Comparison of ENCODE assay signal across 10 cellular contexts in genomic region chr2:216687646-216688045, GRCh38. TPM values are rescaled to one million over a fixed set of nuclear protein-coding genes. Genes with fewer than 3 reads are reported as not detected.
DNase-seq lines count a peak whose midpoint lies in the region; ATAC-seq and TF ChIP-seq lines count a peak whose summit lies in the region.
"Had no signal": no experiment of that assay in that cellular context is flagged by ENCODE, and none has a peak within 500 bp of the region (broad histone marks: within the 10 kb centered on the region; RNA-seq: fewer than 3 reads in every experiment).

No MANE protein-coding gene starts in this region.

- H3K9me3 Mint-ChIP-seq in CD8-positive, alpha-beta T cell: no peaks in the 10 kb centered on the region
- H3K9me3 Mint-ChIP-seq: central memory CD8-positive, alpha-beta T cell had no signal

- H3K4me3 ChIP-seq in CD8-positive, alpha-beta T cell (ENCODE audit: low read depth, low read length): no peak overlapping the region
- H3K4me3 ChIP-seq in H7 (ENCODE audit: insufficient read depth, low read depth, low read length) (no peak overlapping the region), mesendoderm (ENCODE audit: low read length) (no peak overlapping the region)
- H3K4me3 ChIP-seq: lung had no signal

- ATAC-seq in CD8-positive, alpha-beta T cell: no peak

- no peak overlapping the region for H3K27ac Mint-ChIP-seq in CD8-positive, alpha-beta T cell

- peak in 3 of 7 experiments; percentile 18 to 36 (median 32) for DNase-seq in CD8-positive, alpha-beta T cell
- peak; percentile 87 for DNase-seq in H7
- peak; percentile 56 to 64 for DNase-seq in activated T-cell treated with anti-CD3 and anti-CD28 coated beads, Interleukin-2, amount 50 U/mL, for 48 hours
- DNase-seq in mesendoderm: peak; percentile 74
- no peak for DNase-seq in epidermal melanocyte (ENCODE audit: insufficient read length, low spot score)
- no peak for DNase-seq in stimulated activated naive CD4-positive, alpha-beta T cell treated with Interleukin-2 at 50 U/mL for 16 hours (lab: John Stamatoyannopoulos, UW)
- DNase-seq in activated effector memory CD4-positive, alpha-beta T cell treated with Interleukin-2 at 50 U/mL for 16 hours: no peak
- DNase-seq in DMS153 treated with DMSO at 0.1 percent for 48 hours (lab: John Stamatoyannopoulos, UW; ENCODE audit: unreplicated experiment): no peak

- no peak overlapping the region for H4K5ac ChIP-seq in mesendoderm (ENCODE audit: low read length)

- POLR2A ChIA-PET in CD8-positive, alpha-beta T cell (lab: Charles Lee): no interaction called here

- peaks cover 15% of the 10 kb centered on the region for H3K4me1 Mint-ChIP-seq in CD8-positive, alpha-beta T cell (ENCODE audit: low read depth)

- no peak overlapping the region for H3K4me3 Mint-ChIP-seq in CD8-positive, alpha-beta T cell
- H3K4me3 Mint-ChIP-seq: central memory CD8-positive, alpha-beta T cell had no signal

- peaks cover 57% of the 10 kb centered on the region for H3K27me3 Mint-ChIP-seq in CD8-positive, alpha-beta T cell (ENCODE audit: low read depth)

- peaks cover 4% of the 10 kb centered on the region for H3K27me3 ChIP-seq in CD8-positive, alpha-beta T cell (ENCODE audit: insufficient read depth, low read length)
- peaks cover 32% of the 10 kb centered on the region for H3K27me3 ChIP-seq in H7 (ENCODE audit: control insufficient read depth, insufficient read depth, low read length)
- H3K27me3 ChIP-seq in mesendoderm (ENCODE audit: insufficient read depth, low read length, poor library complexity): peaks cover 3% of the 10 kb centered on the region

- H2AK5ac ChIP-seq in mesendoderm (ENCODE audit: low read length): no peak overlapping the region

- no CpG with 5 or more reads among the region's 4 CpGs for WGBS in mesendoderm (ENCODE audit: extremely low coverage, insufficient coverage, low lambda C conversion rate)

- no peaks in the 10 kb centered on the region for H3K79me1 ChIP-seq in mesendoderm (ENCODE audit: low read length)

- H3K18ac ChIP-seq in mesendoderm (ENCODE audit: low read length): no peak overlapping the region

- intact Hi-C loops in CD8-positive, alpha-beta T cell (cut with DNase I, micrococcal nuclease): no loop called here

- H2BK5ac ChIP-seq in mesendoderm (ENCODE audit: low read length): no peak overlapping the region

- H2BK15ac ChIP-seq in mesendoderm (replicated peaks; ENCODE audit: low read depth): no peak overlapping the region

- peaks cover 14% of the 10 kb centered on the region for H3K4me1 ChIP-seq in CD8-positive, alpha-beta T cell (ENCODE audit: insufficient read depth, low read length)
- H3K4me1 ChIP-seq in mesendoderm (ENCODE audit: control insufficient read depth, low read depth, low read length): peaks cover 6% of the 10 kb centered on the region

- no peaks in the 10 kb centered on the region for H3K79me2 ChIP-seq in mesendoderm (ENCODE audit: control insufficient read depth, insufficient read depth, low read length)

- no peak overlapping the region for H3K9ac ChIP-seq in mesendoderm (ENCODE audit: low read length)

- H3K36me3 Mint-ChIP-seq in CD8-positive, alpha-beta T cell: no peaks in the 10 kb centered on the region

- H3K27ac ChIP-seq in CD8-positive, alpha-beta T cell (ENCODE audit: low read depth, low read length): no peak overlapping the region
- H3K27ac ChIP-seq in mesendoderm (ENCODE audit: low read depth, low read length): no peak overlapping the region

- H3K56ac ChIP-seq in mesendoderm (ENCODE audit: low read length): no peak overlapping the region

- H2BK120ac ChIP-seq in mesendoderm (ENCODE audit: low read depth, low read length): no peak overlapping the region

- H3K36me3 ChIP-seq in CD8-positive, alpha-beta T cell (ENCODE audit: insufficient read depth, low read length): no peaks in the 10 kb centered on the region
- H3K36me3 ChIP-seq in H7 (replicated peaks; ENCODE audit: control insufficient read depth, insufficient read depth, low read length) (no peaks in the 10 kb centered on the region), mesendoderm (ENCODE audit: control insufficient read depth, insufficient read depth, low read length) (no peaks in the 10 kb centered on the region)

- no peak overlapping the region for H3K23ac ChIP-seq in mesendoderm (ENCODE audit: low read length)

- H4K8ac ChIP-seq in mesendoderm (ENCODE audit: low read depth, low read length): no peak overlapping the region

- no peaks in the 10 kb centered on the region for H3K9me3 ChIP-seq in CD8-positive, alpha-beta T cell (ENCODE audit: low read length)

- CTCF ChIA-PET in CD8-positive, alpha-beta T cell (lab: Charles Lee): interaction anchor here (9.7 kb wide), 1 partner anchor 1026 kb away, joined by 110 read pairs; no protein-coding TSS in a partner anchor

- TF ChIP-seq CTCF in CD8-positive, alpha-beta T cell (IDR thresholded peaks at IDR 0.05): peak; percentile 30

- H3K4ac ChIP-seq in mesendoderm (ENCODE audit: low read depth, low read length): no peak overlapping the region

- no peak overlapping the region for H3K4me2 ChIP-seq in mesendoderm (ENCODE audit: low read length)

RNA-seq across cellular contexts. Expression of gene IGFBP5, which starts 7.7 kb away (rescaled TPM):
- not detected for total RNA-seq in CD8-positive, alpha-beta T cell
- total RNA-seq in H7 (2014; rRNA removed; shearing (Covaris generic)): 2.9 and 10.2 TPM in 2 replicates
- polyA plus RNA-seq in mesendoderm (2013, experiment 1 of 2): 0.35 TPM
- polyA plus RNA-seq in mesendoderm (2013, experiment 2 of 2): 0.32 TPM

RNA-seq across cellular contexts. Expression of gene IGFBP2, which starts 54.4 kb away (rescaled TPM):
- under 1 TPM; 0.22 to 0.73 TPM for total RNA-seq in CD8-positive, alpha-beta T cell
- total RNA-seq in H7 (2014; rRNA removed; shearing (Covaris generic)): 848 and 859 TPM in 2 replicates
- polyA plus RNA-seq in mesendoderm (2013, experiment 1 of 2): 158 TPM
- polyA plus RNA-seq in mesendoderm (2013, experiment 2 of 2): 159 TPM

Comparison
In these comparisons a context has a peak if more than half of its experiments do, and no peak if none do; other contexts are left out.
1. DNase-seq: peak in H7 (single experiment), activated T-cell treated with anti-CD3 and anti-CD28 coated beads, Interleukin-2, amount 50 U/mL, for 48 hours (2 of 2) and mesendoderm (single experiment); none in epidermal melanocyte (single experiment), stimulated activated naive CD4-positive, alpha-beta T cell treated with Interleukin-2 at 50 U/mL for 16 hours (single experiment), activated effector memory CD4-positive, alpha-beta T cell treated with Interleukin-2 at 50 U/mL for 16 hours (single experiment) and DMS153 treated with DMSO at 0.1 percent for 48 hours (single experiment).
2. RNA of gene IGFBP2, which starts 54.4 kb away (total RNA-seq): 848 to 859 TPM in H7; 0.22 to 0.73 TPM in CD8-positive, alpha-beta T cell; every median in the first group is over 100 times any median in the second.